Comparison of ENCODE assay signal across 8 cellular contexts in the genomic region with DNA sequence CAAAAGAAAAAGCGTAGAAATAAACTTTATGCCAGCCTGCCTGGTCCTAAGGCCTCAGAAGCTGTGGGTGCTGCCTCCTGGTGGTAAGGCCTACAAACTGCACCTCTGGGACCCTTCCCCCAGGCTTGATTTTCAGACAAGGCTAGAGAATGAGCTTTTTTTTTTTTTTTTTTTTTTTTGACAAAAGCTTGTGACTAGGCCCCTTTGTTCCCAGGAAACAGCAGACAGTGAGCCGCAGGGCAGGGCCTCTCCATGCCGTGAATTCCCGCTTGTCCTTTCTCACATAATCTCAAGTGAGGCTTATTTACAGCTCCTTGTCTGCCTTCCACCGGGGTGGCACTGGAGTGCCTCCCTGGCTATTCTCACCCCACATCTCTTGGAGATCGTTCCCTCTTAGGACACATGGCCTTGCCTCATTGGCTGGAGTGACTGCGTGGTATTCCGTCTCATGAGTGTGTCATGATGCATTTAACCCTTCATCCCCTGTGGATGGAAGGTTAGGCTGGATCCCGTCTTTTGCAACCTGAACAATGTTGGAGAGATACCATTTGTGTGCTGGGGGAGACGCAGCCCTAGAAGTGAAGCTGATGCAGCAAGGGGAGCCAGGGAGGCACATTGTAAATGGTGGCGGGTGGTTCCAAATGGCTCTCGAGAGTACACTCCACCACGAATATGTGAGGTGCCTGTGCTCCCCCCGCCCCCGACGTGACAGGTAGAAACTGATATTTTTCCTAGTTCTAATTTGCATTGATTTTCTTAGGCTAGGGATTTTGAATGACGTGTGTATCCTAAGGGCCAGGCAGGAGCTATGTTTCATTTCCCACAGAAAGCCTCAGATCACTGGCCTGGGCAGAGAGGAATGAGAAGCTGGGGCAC. TPM values are rescaled to one million over a fixed set of nuclear protein-coding genes. Genes with fewer than 3 reads are reported as not detected.
DNase-seq lines count a peak whose midpoint lies in the region; ATAC-seq and TF ChIP-seq lines count a peak whose summit lies in the region.

No MANE protein-coding gene starts in this region.

- no peaks in the 10 kb centered on the region for H3K36me3 Mint-ChIP-seq in activated naive CD4-positive, alpha-beta T cell treated with anti-CD3 and anti-CD28 coated beads, Interleukin-2, amount 50 U/mL, for 72 hours

- no peaks in the 10 kb centered on the region for H3K79me2 ChIP-seq in DND-41 (ENCODE audit: insufficient read depth, low read length)
- H3K79me2 ChIP-seq in parathyroid adenoma: no peaks in the 10 kb centered on the region

- H3K4me1 ChIP-seq in DND-41 (ENCODE audit: insufficient read depth, low read length) (no peaks in the 10 kb centered on the region), HUES64 (ENCODE audit: insufficient read depth, low read length) (peaks cover 5% of the 10 kb centered on the region), parathyroid adenoma (peaks cover 1% of the 10 kb centered on the region), transverse colon (peaks cover 0 to 15% (median 0%) of the 10 kb centered on the region in 4 donors)

- no peak overlapping the region for H3K4me3 ChIP-seq in DND-41 (ENCODE audit: low read depth in 1 of 2, low read length in 2 of 2)
- H3K4me3 ChIP-seq in HUES64 (ENCODE audit: low read length): peak overlapping the region; percentile 22; the same call in 1 of the 2 replicates
- H3K4me3 ChIP-seq in parathyroid adenoma (ENCODE audit: low read depth, low read length): no peak overlapping the region
- peak overlapping the region in 2 of 4 donors; percentile 13 to 22 for H3K4me3 ChIP-seq in transverse colon

- intact Hi-C loops in transverse colon (cut with DNase I; ENCODE audit: low total_unique reads): loop anchor here (5.0 kb wide), 1 partner anchor 96 kb away; no protein-coding TSS in a partner anchor

- ATAC-seq in DND-41 (ENCODE audit: insufficient read depth, low read depth) (peak; percentile 68), GM19395 (IDR thresholded peaks at IDR 0.05; ENCODE audit: unreplicated experiment) (no peak)
- peak; percentile 49 to 68 for ATAC-seq in activated naive CD4-positive, alpha-beta T cell treated with anti-CD3 and anti-CD28 coated beads, Interleukin-2, amount 50 U/mL, for 72 hours

- peaks cover 30% of the 10 kb centered on the region for H4K20me1 ChIP-seq in DND-41 (ENCODE audit: insufficient read depth, low read length)

- no peaks in the 10 kb centered on the region for H3K9me3 ChIP-seq in DND-41 (ENCODE audit: insufficient read depth, low read length, severe bottlenecking)
- H3K9me3 ChIP-seq in HUES64 (ENCODE audit: insufficient read depth, low read depth, low read length): no peaks in the 10 kb centered on the region
- H3K9me3 ChIP-seq in parathyroid adenoma (ENCODE audit: control insufficient read depth, low read length): no peaks in the 10 kb centered on the region
- no peaks in the 10 kb centered on the region for H3K9me3 ChIP-seq in transverse colon

- H3K9ac ChIP-seq in DND-41 (ENCODE audit: low read depth, low read length) (no peak overlapping the region), HUES64 (ENCODE audit: low read depth, low read length) (peak overlapping the region; percentile 79), parathyroid adenoma (no peak overlapping the region)

- H3K27me3 ChIP-seq in DND-41 (ENCODE audit: insufficient read depth, low read length, poor library complexity) (no peaks in the 10 kb centered on the region), HUES64 (ENCODE audit: insufficient read depth, low read length) (no peaks in the 10 kb centered on the region), parathyroid adenoma (ENCODE audit: control insufficient read depth, insufficient read depth, low read length) (no peaks in the 10 kb centered on the region), transverse colon (no peaks in the 10 kb centered on the region)

- H3K4me2 ChIP-seq in DND-41 (ENCODE audit: insufficient read depth, low read length) (no peak overlapping the region), parathyroid adenoma (ENCODE audit: low read length) (no peak overlapping the region)

- WGBS in HUES64: 57% methylated on average over 17 of the region's 17 CpGs
- 59 to 72% methylated on average over 11 to 17 of the region's 17 CpGs for WGBS in transverse colon (ENCODE audit: low coverage in 1 of 2), 2 donors

- no peak for TF ChIP-seq POLR2A in transverse colon (IDR thresholded peaks at IDR 0.05)

- in situ Hi-C loops in SK-MEL-5 (cut with HindIII; ENCODE audit: low pct_unique_long_range_greater_than_20kb, low sequenced_read_pairs): no loop called here
- in situ Hi-C loops in transverse colon (cut with MboI; ENCODE audit: low pct_ligation_motif_present in 1 of 4, low pct_unique_long_range_greater_than_20kb in 1 of 4, low sequenced_read_pairs in 3 of 4): no loop called here

- H3K27ac Mint-ChIP-seq in activated naive CD4-positive, alpha-beta T cell treated with anti-CD3 and anti-CD28 coated beads, Interleukin-2, amount 50 U/mL, for 72 hours: no peak overlapping the region

- H2AFZ ChIP-seq in DND-41 (ENCODE audit: low read depth, low read length) (no peak overlapping the region), parathyroid adenoma (no peak overlapping the region)

- H3K9me3 Mint-ChIP-seq in activated naive CD4-positive, alpha-beta T cell treated with anti-CD3 and anti-CD28 coated beads, Interleukin-2, amount 50 U/mL, for 72 hours: no peaks in the 10 kb centered on the region

- TF ChIP-seq CTCF in DND-41 (IDR thresholded peaks at IDR 0.05; ENCODE audit: borderline replicate concordance, extremely low read depth, low read length, poor library complexity, severe bottlenecking) (peak; percentile 88), parathyroid adenoma (IDR thresholded peaks at IDR 0.05) (peak; percentile 83), transverse colon (IDR thresholded peaks at IDR 0.05) (peak; percentile 91 to 95 (median 93))

- H3K36me3 ChIP-seq in DND-41 (ENCODE audit: insufficient read depth, low read length): no peaks in the 10 kb centered on the region
- H3K36me3 ChIP-seq in HUES64 (ENCODE audit: insufficient read depth, low read length): no peaks in the 10 kb centered on the region
- no peaks in the 10 kb centered on the region for H3K36me3 ChIP-seq in parathyroid adenoma (ENCODE audit: control insufficient read depth, insufficient read depth, low read length)
- H3K36me3 ChIP-seq in transverse colon: no peaks in the 10 kb centered on the region

- DNase-seq in DND-41 (peak; percentile 70), SK-MEL-5 (ENCODE audit: low read depth, low spot score) (peak; percentile 97), glomerular visceral epithelial cell (ENCODE audit: extremely low spot score) (peak; percentile 69), transverse colon (peak; percentile 59)
- DNase-seq in activated naive CD4-positive, alpha-beta T cell treated with anti-CD3 and anti-CD28 coated beads, Interleukin-2, amount 50 U/mL, for 72 hours (ENCODE audit: low spot score in 2 of 2): peak in 1 of 2 donors; percentile 73

- TF ChIP-seq EP300 in transverse colon (IDR thresholded peaks at IDR 0.05; ENCODE audit: low read depth): no peak

- H3K27ac ChIP-seq in DND-41 (ENCODE audit: low read length) (no peak overlapping the region), HUES64 (ENCODE audit: low read depth, low read length) (peak overlapping the region; percentile 84), parathyroid adenoma (no peak overlapping the region), transverse colon (peak overlapping the region in 1 of 4 donors; percentile 2)

RNA-seq across cellular contexts. Expression of gene USP22, which starts 49.6 kb away (rescaled TPM):
- 191 TPM for polyA plus RNA-seq in HUES64 (2013, experiment 1 of 2)
- 190 TPM for polyA plus RNA-seq in HUES64 (2013, experiment 2 of 2)
- total RNA-seq in SK-MEL-5 (2014; rRNA removed; shearing (Covaris generic)): 208 and 210 TPM in 2 replicates
- 226 and 276 TPM in 2 replicates for polyA plus RNA-seq in SK-MEL-5 (2015; cell fraction: cytosol; rRNA removed)
- 182 and 185 TPM in 2 replicates for polyA plus RNA-seq in SK-MEL-5 (2015; cell fraction: nucleus; rRNA removed)
- total RNA-seq in activated naive CD4-positive, alpha-beta T cell treated with anti-CD3 and anti-CD28 coated beads, Interleukin-2, amount 50 U/mL, for 72 hours: 100 to 1,000 TPM; 146 to 180 TPM
- total RNA-seq in transverse colon: 100 to 1,000 TPM in 2 of 4 donors, 10 to 100 TPM in 2; 95.5 to 123 (median 108) TPM
